In the genomic region with DNA sequence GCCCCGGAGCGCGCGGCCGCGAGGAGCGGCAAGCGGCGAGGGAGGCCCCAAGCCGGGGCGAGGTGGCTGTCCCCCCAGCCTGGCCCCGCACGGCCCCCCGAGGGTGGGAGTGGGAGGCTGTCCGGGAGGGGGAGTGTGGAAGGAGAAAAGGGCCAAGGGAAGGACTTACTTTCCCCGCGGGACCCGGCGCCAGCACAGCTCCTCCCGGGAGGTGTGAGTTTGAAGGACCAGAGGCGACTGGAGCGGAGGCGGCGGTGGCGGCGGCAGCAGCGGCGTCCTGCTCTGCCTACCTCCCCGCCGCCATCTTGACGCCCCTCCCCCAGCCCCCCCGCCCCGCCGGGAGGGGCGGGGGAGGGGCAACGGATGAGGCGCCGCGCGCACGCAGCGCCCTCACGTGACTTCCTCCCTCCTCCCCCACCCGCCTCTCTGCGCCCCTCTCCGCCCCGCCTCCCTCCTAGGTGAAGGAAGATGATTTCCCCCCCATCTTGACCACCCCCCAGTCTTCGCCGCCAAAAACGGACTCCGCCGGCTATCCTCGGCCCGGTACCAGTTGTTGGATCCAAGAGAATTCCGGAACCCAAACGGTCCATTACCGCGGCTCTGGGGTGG, we compare ENCODE assay signal across 8 cellular contexts.
A peak's percentile ranks its signal among the peaks of the same experiment; 100 is the strongest.
DNase-seq lines count a peak whose midpoint lies in the region; ATAC-seq and TF ChIP-seq lines count a peak whose summit lies in the region.

SBNO1 (minus strand) TSS at position 316 of the 609 bp plus-strand sequence. CDS start 14,406 bp downstream, outside the sequence.

- H3K9me3 Mint-ChIP-seq in T-helper 2 cell treated with Interferon-gamma antibody and Interleukin-4, amounts not matched to agents 5 μg/mL and 100 μg/mL, for 36 hours, result no peaks in the 10 kb centered on the region

- H3K27me3 Mint-ChIP-seq in T-helper 2 cell treated with Interferon-gamma antibody and Interleukin-4, amounts not matched to agents 5 μg/mL and 100 μg/mL, for 36 hours (ENCODE audit: low read depth), result no peaks in the 10 kb centered on the region

- H3K36me3 Mint-ChIP-seq in T-helper 2 cell treated with Interferon-gamma antibody and Interleukin-4, amounts not matched to agents 5 μg/mL and 100 μg/mL, for 36 hours (ENCODE audit: low read depth), result peaks cover 5% of the 10 kb centered on the region

- no peaks in the 10 kb centered on the region for H3K4me1 ChIP-seq in iPS DF 6.9 (ENCODE audit: control insufficient read depth, insufficient read depth, low read length)

- H3K4me1 Mint-ChIP-seq in T-helper 2 cell treated with Interferon-gamma antibody and Interleukin-4, amounts not matched to agents 5 μg/mL and 100 μg/mL, for 36 hours (ENCODE audit: low read depth), result peaks cover 13% of the 10 kb centered on the region

- WGBS in iPS DF 6.9 (ENCODE audit: insufficient coverage, insufficient read length), result no CpG with 5 or more reads among the region's 58 CpGs

- TF ChIP-seq CTCF in GM12865 (IDR thresholded peaks at IDR 0.05; ENCODE audit: insufficient read depth, low read depth, low read length, missing control alignments), result no peak
- no peak for TF ChIP-seq CTCF in astrocyte of the spinal cord (IDR thresholded peaks at IDR 0.05; ENCODE audit: low read depth, low read length)

- H3K9me3 ChIP-seq in iPS DF 6.9 (ENCODE audit: control insufficient read depth, insufficient read depth, low read length), result no peaks in the 10 kb centered on the region

- in situ Hi-C loops in astrocyte of the spinal cord (cut with HindIII; ENCODE audit: low sequenced_read_pairs), result no loop called here

- H3K4me3 ChIP-seq in GM12865 (ENCODE audit: low read depth, low read length) (peak within 1 kb of the TSS; percentile 70), astrocyte of the spinal cord (ENCODE audit: low read depth, low read length) (peak within 1 kb of the TSS; percentile 80), iPS DF 6.9 (ENCODE audit: low read length) (peak within 1 kb of the TSS; percentile 98), skeletal muscle cell (ENCODE audit: low read depth, low read length) (peak within 1 kb of the TSS; percentile 99)

- DNase-seq in GM12865 (ENCODE audit: low read depth), result peak; percentile 96
- DNase-seq in NCI-H187 treated with DMSO at 0.1 percent for 48 hours (lab: John Stamatoyannopoulos, UW), result peak; percentile 80
- DNase-seq in T-helper 2 cell treated with Interferon-gamma antibody and Interleukin-4, amounts not matched to agents 5 μg/mL and 100 μg/mL, for 36 hours (ENCODE audit: low spot score), result peak; percentile 80
- peak; percentile 93 for DNase-seq in astrocyte of the spinal cord (ENCODE audit: low read depth, low spot score)
- DNase-seq in iPS DF 6.9 (ENCODE audit: low read depth, low spot score), result no peak
- DNase-seq in skeletal muscle cell (ENCODE audit: low read depth), result peak; percentile 67
- no peak for DNase-seq in foreskin melanocyte

- ATAC-seq in HG02840 (IDR thresholded peaks at IDR 0.05; ENCODE audit: low FRiP score, unreplicated experiment), result peak; percentile 37

- no peaks in the 10 kb centered on the region for H3K27me3 ChIP-seq in iPS DF 6.9 (ENCODE audit: control insufficient read depth, insufficient read depth, low read length)

- peak within 1 kb of the TSS; percentile 95 for H3K4me3 Mint-ChIP-seq in T-helper 2 cell treated with Interferon-gamma antibody and Interleukin-4, amounts not matched to agents 5 μg/mL and 100 μg/mL, for 36 hours

- no peak within 1 kb of the TSS for H3K27ac ChIP-seq in iPS DF 6.9 (ENCODE audit: low read length)

- peak within 1 kb of the TSS; percentile 93 for H3K27ac Mint-ChIP-seq in T-helper 2 cell treated with Interferon-gamma antibody and Interleukin-4, amounts not matched to agents 5 μg/mL and 100 μg/mL, for 36 hours

- H3K36me3 ChIP-seq in iPS DF 6.9 (ENCODE audit: control insufficient read depth, insufficient read depth, low read length), result no peaks in the 10 kb centered on the region

Comparison
In these comparisons a context has a peak if more than half of its experiments do, and no peak if none do; other contexts are left out.
1. DNase-seq: peak in GM12865 (single experiment), NCI-H187 treated with DMSO at 0.1 percent for 48 hours (single experiment), T-helper 2 cell treated with Interferon-gamma antibody and Interleukin-4, amounts not matched to agents 5 μg/mL and 100 μg/mL, for 36 hours (single experiment), astrocyte of the spinal cord (single experiment) and skeletal muscle cell (single experiment); none in iPS DF 6.9 (single experiment) and foreskin melanocyte (single experiment).
2. Peak in every context shown above with its lines, with median percentiles within 50 percentile points of each other: H3K4me3 ChIP-seq.